In the genomic region with DNA sequence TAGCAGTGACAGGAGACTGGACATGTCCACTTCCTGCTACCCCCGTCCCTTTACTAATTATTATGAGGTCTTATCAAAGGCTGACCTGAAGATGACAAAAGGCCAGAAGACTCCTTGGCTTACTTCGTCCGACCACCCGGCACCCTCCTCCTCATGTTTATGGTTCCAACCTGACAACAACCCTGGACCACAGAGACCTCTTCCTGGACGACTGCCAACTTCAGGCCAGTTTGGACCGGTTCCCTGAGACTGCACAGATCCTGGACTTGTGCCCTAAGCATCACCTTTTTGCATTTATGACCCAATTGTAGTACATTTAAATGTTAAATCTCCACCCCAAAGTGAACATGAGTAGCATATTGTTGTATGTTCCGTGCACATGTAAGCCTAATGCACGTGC, we compare ENCODE assay signal across 31 cellular contexts. TPM values are rescaled to one million over a fixed set of nuclear protein-coding genes. Genes with fewer than 3 reads are reported as not detected.
"Had no signal": no experiment of that assay in that cellular context is flagged by ENCODE, and none has a peak within 500 bp of the region (broad histone marks: within the 10 kb centered on the region; RNA-seq: fewer than 3 reads in every experiment).

No MANE protein-coding gene starts in this region.

- H3K27me3 ChIP-seq: gastrocnemius medialis had no signal

- ATAC-seq: effector memory CD8-positive, alpha-beta T cell; esophagus mucosa; gastrocnemius medialis; heart right ventricle; left cardiac atrium; left lung; left ventricle myocardium superior; lower lobe of right lung; mucosa of descending colon; naive thymus-derived CD8-positive, alpha-beta T cell had no signal

- H3K4me3 ChIP-seq: esophagus squamous epithelium, gastrocnemius medialis, heart right ventricle, left lung, lower lobe of right lung, mucosa of descending colon had no signal

- H3K4me1 ChIP-seq: esophagus squamous epithelium, gastrocnemius medialis, heart right ventricle, left lung, lower lobe of right lung had no signal

- H3K27ac ChIP-seq: epithelial cell of prostate, esophagus squamous epithelium, gastrocnemius medialis, heart right ventricle, left lung, lower lobe of right lung had no signal

- DNase-seq: cortex of kidney; effector CD8-positive, alpha-beta T cell; effector memory CD8-positive, alpha-beta T cell; endodermal cell; erythroblast; esophagus squamous epithelium; foreskin fibroblast; foreskin melanocyte; gastrocnemius medialis; glutamatergic neuron; head of caudate nucleus; heart right ventricle; hippocampal formation; left cardiac atrium; left lung; left ventricle myocardium superior; lower lobe of right lung; mesenchymal stem cell; mucosa of descending colon; naive B cell; naive thymus-derived CD8-positive, alpha-beta T cell had no signal

- FAIRE-seq: endometrium, islet of Langerhans, keratinocyte had no signal

- H3K36me3 ChIP-seq: esophagus squamous epithelium, gastrocnemius medialis, heart right ventricle, left lung, lower lobe of right lung had no signal

- H3K9me3 ChIP-seq: esophagus squamous epithelium, gastrocnemius medialis, heart right ventricle, left lung, lower lobe of right lung, mucosa of descending colon had no signal

RNA-seq across cellular contexts. Expression of a gene that starts 5.8 kb away (rescaled TPM):
- total RNA-seq: dermis microvascular lymphatic vessel endothelial cell; esophagus mucosa; esophagus squamous epithelium; gastrocnemius medialis; glomerular endothelial cell; left cardiac atrium; left ventricle myocardium superior; lower leg skin; lung microvascular endothelial cell; mesenteric fat pad; mucosa of descending colon; naive thymus-derived CD8-positive, alpha-beta T cell had no signal
- polyA plus RNA-seq: keratinocyte; naive thymus-derived CD8-positive, alpha-beta T cell had no signal
